ENCODE assay signal across 8 cellular contexts in genomic region chr2:127700527-127701192, GRCh38. TPM values are rescaled to one million over a fixed set of nuclear protein-coding genes. Genes with fewer than 3 reads are reported as not detected.
DNase-seq lines count a peak whose midpoint lies in the region; ATAC-seq, FAIRE-seq and TF ChIP-seq lines count a peak whose summit lies in the region.

No MANE protein-coding gene starts in this region.

- peaks cover 4% of the 10 kb centered on the region for H3K4me1 ChIP-seq in NT2/D1 (ENCODE audit: insufficient read depth, insufficient read length)
- H3K4me1 ChIP-seq in body of pancreas: peaks cover 41% of the 10 kb centered on the region
- peaks cover 14% of the 10 kb centered on the region in 2 donors for H3K4me1 ChIP-seq in kidney (ENCODE audit: control insufficient read depth in 1 of 2, insufficient read depth in 1 of 2, low read depth in 1 of 2, low read length in 2 of 2)

- ATAC-seq in GM18861 (IDR thresholded peaks at IDR 0.05; ENCODE audit: unreplicated experiment) (peak; percentile 60), HG02981 (IDR thresholded peaks at IDR 0.05; ENCODE audit: unreplicated experiment) (peak; percentile 57), body of pancreas (peak; percentile 7)

- H3K9ac ChIP-seq in NT2/D1 (ENCODE audit: insufficient read length, low read depth) (peak overlapping the region; percentile 94), kidney (ENCODE audit: low read length in 2 of 2) (peak overlapping the region; percentile 84 to 89)

- POLR2A ChIA-PET in BJ (lab: Charles Lee): no interaction called here

- peak overlapping the region; percentile 56 for H3K4me3 ChIP-seq in BJ (ENCODE audit: low read depth, low read length)
- peak overlapping the region; percentile 82 for H3K4me3 ChIP-seq in NT2/D1 (ENCODE audit: insufficient read length, low read depth)
- peak overlapping the region; percentile 4 to 18 for H3K4me3 ChIP-seq in body of pancreas
- peak overlapping the region; percentile 85 to 96 for H3K4me3 ChIP-seq in kidney (ENCODE audit: low read length in 2 of 2)

- H3K9me3 ChIP-seq in NT2/D1 (ENCODE audit: insufficient read depth, low read length): no peaks in the 10 kb centered on the region
- no peaks in the 10 kb centered on the region for H3K9me3 ChIP-seq in body of pancreas
- no peaks in the 10 kb centered on the region for H3K9me3 ChIP-seq in kidney (ENCODE audit: control insufficient read depth in 1 of 2, low read length in 2 of 2)

- TF ChIP-seq CTCF in BJ (IDR thresholded peaks at IDR 0.05; ENCODE audit: insufficient read depth, low read depth, low read length) (no peak), body of pancreas (IDR thresholded peaks at IDR 0.05) (no peak), kidney (IDR thresholded peaks at IDR 0.05; ENCODE audit: borderline replicate concordance, extremely low read depth, insufficient read depth) (no peak)

- H3K36me3 ChIP-seq in BJ (ENCODE audit: control insufficient read depth, insufficient read depth, low read length) (no peaks in the 10 kb centered on the region; the same call in 1 of the 2 replicates), NT2/D1 (ENCODE audit: insufficient read depth, insufficient read length, low read length) (peaks cover 29% of the 10 kb centered on the region), body of pancreas (replicated peaks in 1 of 2; ENCODE audit: insufficient read depth in 1 of 2, low read depth in 2 of 2) (no peaks in the 10 kb centered on the region), kidney (ENCODE audit: control insufficient read depth in 1 of 2, insufficient read depth in 2 of 2, low read length in 2 of 2) (peaks cover 0 to 2% of the 10 kb centered on the region in 2 donors)

- CTCF ChIA-PET in BJ (lab: Yijun Ruan, JAX): interaction anchor here (1.4 to 4.7 kb wide), 2 partner anchors 109 to 110 kb away, joined by 4 to 18 read pairs; no protein-coding TSS in a partner anchor

- no peak for TF ChIP-seq POLR2A in body of pancreas (IDR thresholded peaks at IDR 0.05)

- 45 to 55% methylated on average over 15 to 17 of the region's 17 CpGs for WGBS in body of pancreas, 2 donors

- in situ Hi-C loops in ACHN (cut with HindIII; ENCODE audit: low pct_ligation_motif_present, low pct_unique_long_range_greater_than_20kb, low sequenced_read_pairs): no loop called here

- H3K27ac ChIP-seq in body of pancreas (peak overlapping the region; percentile 92 to 98 (median 94)), kidney (ENCODE audit: low read depth in 2 of 2, low read length in 2 of 2) (peak overlapping the region; percentile 94 to 97)

- no peak for FAIRE-seq in kidney (lab: Jason Lieb, UNC)

- DNase-seq in BJ (ENCODE audit: low read depth) (no peak), NT2/D1 (ENCODE audit: low read depth, low spot score) (peak; percentile 67), body of pancreas (peak in 2 of 4 donors; percentile 41 to 64), kidney (peak; percentile 85), ACHN (no peak)
- DNase-seq in stimulated activated CD8-positive, alpha-beta memory T cell treated with anti-CD3 and anti-CD28 coated beads, Interleukin-12 subunit alpha, Interleukin-12 subunit beta, amount 100 ng/mL, for 4 hours (ENCODE audit: low read depth): peak; percentile 14

- H3K27me3 ChIP-seq in BJ (ENCODE audit: control insufficient read depth, insufficient read depth, low read length): no peaks in the 10 kb centered on the region
- peaks cover 7% of the 10 kb centered on the region for H3K27me3 ChIP-seq in NT2/D1 (ENCODE audit: insufficient read depth, insufficient read length)
- H3K27me3 ChIP-seq in body of pancreas: no peaks in the 10 kb centered on the region

- intact Hi-C loops in body of pancreas (cut with DNase I): no loop called here
- intact Hi-C loops in kidney (cut with DNase I): no loop called here

RNA-seq across cellular contexts. Expression of gene SFT2D3, which starts 0.6 kb away (rescaled TPM):
- polyA plus RNA-seq in BJ (2011; rRNA removed) (3.5 and 4.4 TPM in 2 replicates), kidney (ENCODE audit: insufficient read depth, low read depth, low replicate concordance) (5.1 TPM)
- polyA minus RNA-seq in BJ (2011; rRNA and poly(A)+ RNA removed): 1.5 and 1.6 TPM in 2 replicates
- total RNA-seq in body of pancreas (10 to 100 TPM; 11.2 to 11.9 TPM), kidney (9.3 TPM)

RNA-seq across cellular contexts. Expression of gene LIMS2, which starts 25.3 kb away (rescaled TPM):
- polyA plus RNA-seq in BJ (2011; rRNA removed) (33.2 and 46.1 TPM in 2 replicates), kidney (ENCODE audit: insufficient read depth, low read depth, low replicate concordance) (107 TPM)
- 51.5 and 88.1 TPM in 2 replicates for polyA minus RNA-seq in BJ (2011; rRNA and poly(A)+ RNA removed)
- total RNA-seq in body of pancreas (10 to 100 TPM in 1 of 2 donors, 1 to 10 TPM in 1; 9.6 to 21.4 TPM), kidney (101 TPM)

RNA-seq across cellular contexts. Expression of gene GPR17, which starts 54.7 kb away (rescaled TPM):
- polyA plus RNA-seq in BJ (2011; rRNA removed): not detected in 2 replicates
- not detected in 2 replicates for polyA minus RNA-seq in BJ (2011; rRNA and poly(A)+ RNA removed)
- under 1 TPM in 1 of 2 donors, not detected in 1; 0.26 TPM for total RNA-seq in body of pancreas
- total RNA-seq in kidney: 0.50 TPM
- 0.39 TPM for polyA plus RNA-seq in kidney (ENCODE audit: insufficient read depth, low read depth, low replicate concordance)

Comparison
In these comparisons a context has a peak if more than half of its experiments do, and no peak if none do; other contexts are left out.
1. DNase-seq: peak in NT2/D1 (single experiment), kidney (single experiment) and stimulated activated CD8-positive, alpha-beta memory T cell treated with anti-CD3 and anti-CD28 coated beads, Interleukin-12 subunit alpha, Interleukin-12 subunit beta, amount 100 ng/mL, for 4 hours (single experiment); none in BJ (single experiment) and ACHN (single experiment).
2. H3K4me3 ChIP-seq: peak in every context shown above with its lines; median percentile 90 in kidney; 82 in NT2/D1; 56 in BJ; 11 in body of pancreas.
3. ATAC-seq: peak in every context shown above with its lines; median percentile 60 in GM18861; 57 in HG02981; 7 in body of pancreas.